ENCODE assay signal across 7 cellular contexts in the genomic region with DNA sequence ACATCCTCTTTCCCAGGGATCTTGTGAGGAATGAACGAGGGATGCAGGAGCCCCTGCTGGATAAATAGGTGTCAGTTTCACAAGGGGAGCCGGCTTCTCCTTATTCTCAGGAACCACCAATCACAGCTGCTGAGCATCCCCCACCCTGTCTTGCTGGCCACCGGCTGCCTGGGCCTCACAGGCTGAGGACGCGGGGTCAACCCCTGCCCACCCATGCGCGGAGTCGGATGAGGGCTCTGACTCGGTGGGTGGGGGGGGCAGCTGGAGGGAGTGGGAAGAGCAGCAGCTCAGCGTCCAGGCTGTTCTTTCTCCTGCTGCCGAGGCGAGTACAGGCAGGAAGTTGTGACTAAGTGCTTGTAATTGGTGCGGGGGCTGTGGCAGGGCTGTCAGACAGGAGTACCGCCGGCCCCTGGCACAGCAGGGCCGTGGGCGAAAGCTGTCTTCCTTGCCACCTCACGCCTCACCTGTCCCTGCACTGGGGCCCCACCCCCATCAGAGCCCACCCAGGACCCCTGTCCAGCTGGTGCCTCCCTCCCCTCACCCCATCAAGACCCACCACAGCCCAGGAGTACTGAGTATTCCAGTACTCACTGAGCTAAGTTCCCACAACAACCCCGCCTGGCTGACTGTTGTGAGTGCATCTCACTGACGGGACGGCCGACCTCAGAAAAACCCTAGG. TPM values are rescaled to one million over a fixed set of nuclear protein-coding genes. Genes with fewer than 3 reads are reported as not detected.
DNase-seq lines count a peak whose midpoint lies in the region; ATAC-seq and TF ChIP-seq lines count a peak whose summit lies in the region.

No MANE protein-coding gene starts in this region.

- no peak overlapping the region for H3K27ac ChIP-seq in prostate gland

- H3K4me3 ChIP-seq in retinal pigment epithelial cell (ENCODE audit: low read length) = no peak overlapping the region
- no peak overlapping the region for H3K4me3 ChIP-seq in prostate gland

- H3K9me3 ChIP-seq in prostate gland = no peaks in the 10 kb centered on the region

- H3K4me1 Mint-ChIP-seq in CD14-positive monocyte = peaks cover 7% of the 10 kb centered on the region

- DNase-seq in GM13976 (ENCODE audit: low spot score) (peak; percentile 78), NCI-H748 treated with DMSO at 0.1 percent for 48 hours (lab: John Stamatoyannopoulos, UW) (peak; percentile 3), retinal pigment epithelial cell (ENCODE audit: low read depth) (peak; percentile 70), CD14-positive monocyte (ENCODE audit: low spot score) (no peak), prostate gland (ENCODE audit: low spot score) (no peak)
- DNase-seq in activated CD8-positive, alpha-beta memory T cell treated with anti-CD3 and anti-CD28 coated beads, Interleukin-2, amount 50 U/mL, for 48 hours = peak; percentile 78

- TF ChIP-seq POLR2A in prostate gland (IDR thresholded peaks at IDR 0.05) = no peak

- H3K27ac Mint-ChIP-seq in CD14-positive monocyte = no peak overlapping the region

- in situ Hi-C loops in GM13976 (cut with MboI; ENCODE audit: low sequenced_read_pairs, unreplicated experiment) = no loop called here

- no peak for TF ChIP-seq CTCF in GM13976 (IDR thresholded peaks at IDR 0.05; ENCODE audit: borderline replicate concordance, control extremely low read depth, extremely low read depth, insufficient read depth, missing control alignments)
- TF ChIP-seq CTCF in retinal pigment epithelial cell (conservative IDR thresholded peaks at IDR 0.05; ENCODE audit: low read depth, low read length) = no peak
- TF ChIP-seq CTCF in CD14-positive monocyte (IDR thresholded peaks at IDR 0.05) = no peak
- no peak for TF ChIP-seq CTCF in prostate gland (IDR thresholded peaks at IDR 0.05)

- H3K36me3 ChIP-seq in prostate gland = no peaks in the 10 kb centered on the region

- no peaks in the 10 kb centered on the region for H3K4me1 ChIP-seq in prostate gland (replicated peaks)

- H3K36me3 Mint-ChIP-seq in CD14-positive monocyte = no peaks in the 10 kb centered on the region

- H3K27me3 ChIP-seq in prostate gland (replicated peaks; ENCODE audit: insufficient read depth) = no peaks in the 10 kb centered on the region

- intact Hi-C loops in CD14-positive monocyte (cut with micrococcal nuclease) (no loop called here), prostate gland (cut with DNase I) (no loop called here)

- ATAC-seq in esophagus mucosa = peak; percentile 72

- 3% methylated on average over 20 of the region's 22 CpGs for WGBS in prostate gland

- peaks cover 2 to 23% (median 4%) of the 10 kb centered on the region in 3 donors for H3K27me3 Mint-ChIP-seq in CD14-positive monocyte (ENCODE audit: low read depth in 3 of 3)

- H3K4me3 Mint-ChIP-seq in CD14-positive monocyte = no peak overlapping the region

- H3K9me3 Mint-ChIP-seq in CD14-positive monocyte = peaks cover 0 to 5% (median 0%) of the 10 kb centered on the region in 7 donors

RNA-seq across cellular contexts. Expression of a gene that starts 11.0 kb away (rescaled TPM):
- total RNA-seq in esophagus mucosa (not detected), prostate gland (100 to 1,000 TPM in 1 of 2 donors, not detected in 1; 274 TPM)
- polyA plus RNA-seq in CD14-positive monocyte = not detected

RNA-seq across cellular contexts. Expression of a gene that starts 26.9 kb away (rescaled TPM):
- total RNA-seq in esophagus mucosa (1.0 TPM), prostate gland (1 to 10 TPM in 1 of 2 donors, under 1 TPM in 1; 0.18 to 8.9 TPM)
- not detected for polyA plus RNA-seq in CD14-positive monocyte

RNA-seq across cellular contexts. Expression of a gene that starts 41.9 kb away (rescaled TPM):
- total RNA-seq in esophagus mucosa (2,146 TPM), prostate gland (over 10,000 TPM in 1 of 2 donors, 1,000 to 10,000 TPM in 1; 6,889 to 11,644 TPM)
- polyA plus RNA-seq in CD14-positive monocyte = 1,000 to 10,000 TPM; 1,251 to 1,329 TPM

RNA-seq across cellular contexts. Expression of a gene that starts 55.1 kb away (rescaled TPM):
- total RNA-seq in esophagus mucosa (69.5 TPM), prostate gland (100 to 1,000 TPM in 1 of 2 donors, 10 to 100 TPM in 1; 75.8 to 128 TPM)
- 10 to 100 TPM; 57.3 to 76.6 TPM for polyA plus RNA-seq in CD14-positive monocyte

RNA-seq across cellular contexts. Expression of a gene that starts 55.2 kb away (rescaled TPM):
- total RNA-seq in esophagus mucosa (3.9 TPM), prostate gland (10 to 100 TPM in 1 of 2 donors, 1 to 10 TPM in 1; 5.6 to 14.6 TPM)
- polyA plus RNA-seq in CD14-positive monocyte = 1 to 10 TPM; 1.4 to 1.8 TPM

Comparison
In these comparisons a context has a peak if more than half of its experiments do, and no peak if none do; other contexts are left out.
1. DNase-seq: peak in GM13976 (single experiment), NCI-H748 treated with DMSO at 0.1 percent for 48 hours (single experiment), activated CD8-positive, alpha-beta memory T cell treated with anti-CD3 and anti-CD28 coated beads, Interleukin-2, amount 50 U/mL, for 48 hours (single experiment) and retinal pigment epithelial cell (single experiment); none in CD14-positive monocyte (single experiment) and prostate gland (single experiment).